In genomic region chr11:117824571-117825537, GRCh38 we compare ENCODE assay signal across 10 cellular contexts. TPM values are rescaled to one million over a fixed set of nuclear protein-coding genes. Genes with fewer than 3 reads are reported as not detected.
DNase-seq lines count a peak whose midpoint lies in the region; ATAC-seq and TF ChIP-seq lines count a peak whose summit lies in the region.
"Had no signal": no experiment of that assay in that cellular context is flagged by ENCODE, and none has a peak within 500 bp of the region (broad histone marks: within the 10 kb centered on the region; RNA-seq: fewer than 3 reads in every experiment).

FXYD2 (minus strand) TSS chr11:117824744; CDS start chr11:117824678, 66 bp downstream.

- no peaks in the 10 kb centered on the region for H3K36me3 ChIP-seq in mesendoderm (ENCODE audit: control insufficient read depth, insufficient read depth, low read length)
- H3K36me3 ChIP-seq in vagina: no peaks in the 10 kb centered on the region
- H3K36me3 ChIP-seq: cardiac muscle cell had no signal

- no peak within 1 kb of the TSS for H3K27ac Mint-ChIP-seq in chondrocyte (ENCODE audit: unreplicated experiment)

- no peak within 1 kb of the TSS for H3K9ac ChIP-seq in mesendoderm (ENCODE audit: low read length)

- no peak within 1 kb of the TSS for H3K4me3 Mint-ChIP-seq in chondrocyte (ENCODE audit: unreplicated experiment)

- no peak within 1 kb of the TSS for H2BK120ac ChIP-seq in mesendoderm (ENCODE audit: low read depth, low read length)

- H3K56ac ChIP-seq in mesendoderm (ENCODE audit: low read length): peak within 1 kb of the TSS; percentile 59

- H3K4ac ChIP-seq in mesendoderm (ENCODE audit: low read depth, low read length): peak within 1 kb of the TSS; percentile 7

- H3K36me3 Mint-ChIP-seq in chondrocyte (ENCODE audit: low read depth): no peaks in the 10 kb centered on the region

- TF ChIP-seq CTCF in chondrocyte (IDR thresholded peaks at IDR 0.05): no peak
- no peak for TF ChIP-seq CTCF in vagina (IDR thresholded peaks at IDR 0.05)

- no peaks in the 10 kb centered on the region for H3K79me1 ChIP-seq in mesendoderm (ENCODE audit: low read length)

- no peak within 1 kb of the TSS for H3K4me2 ChIP-seq in mesendoderm (ENCODE audit: low read length)

- no peak within 1 kb of the TSS for H4K8ac ChIP-seq in mesendoderm (ENCODE audit: low read depth, low read length)

- no peak within 1 kb of the TSS for H2BK15ac ChIP-seq in mesendoderm (replicated peaks; ENCODE audit: low read depth)

- no peaks in the 10 kb centered on the region for H3K9me3 ChIP-seq in vagina

- H3K4me3 ChIP-seq in mesendoderm (ENCODE audit: low read length): no peak within 1 kb of the TSS
- no peak within 1 kb of the TSS for H3K4me3 ChIP-seq in vagina
- H3K4me3 ChIP-seq: cardiac muscle cell had no signal

- no CpG with 5 or more reads among the region's 22 CpGs for WGBS in mesendoderm (ENCODE audit: extremely low coverage, insufficient coverage, low lambda C conversion rate)

- H3K23ac ChIP-seq in mesendoderm (ENCODE audit: low read length): peak within 1 kb of the TSS; percentile 19

- peak within 1 kb of the TSS; percentile 9 for H3K18ac ChIP-seq in mesendoderm (ENCODE audit: low read length)

- H3K79me2 ChIP-seq in mesendoderm (ENCODE audit: control insufficient read depth, insufficient read depth, low read length): no peaks in the 10 kb centered on the region

- H3K4me1 ChIP-seq in mesendoderm (ENCODE audit: control insufficient read depth, low read depth, low read length) (peaks cover 16% of the 10 kb centered on the region), vagina (peaks cover 44% of the 10 kb centered on the region)

- no peaks in the 10 kb centered on the region for H3K4me1 Mint-ChIP-seq in chondrocyte (ENCODE audit: low read depth)

- H3K27me3 Mint-ChIP-seq in chondrocyte (ENCODE audit: low read depth): no peaks in the 10 kb centered on the region

- H3K27me3 ChIP-seq in mesendoderm (ENCODE audit: insufficient read depth, low read length, poor library complexity) (no peaks in the 10 kb centered on the region), vagina (no peaks in the 10 kb centered on the region)
- H3K27me3 ChIP-seq: cardiac muscle cell had no signal

- intact Hi-C loops in vagina (cut with DNase I): no loop called here

- no peak within 1 kb of the TSS for H2BK5ac ChIP-seq in mesendoderm (ENCODE audit: low read length)

- DNase-seq in activated effector memory CD4-positive, alpha-beta T cell treated with anti-CD3 and anti-CD28 coated beads, Interleukin-2, amount 50 U/mL, for 16 hours: peak; percentile 58
- no peak for DNase-seq in activated effector memory CD4-positive, alpha-beta T cell treated with Interleukin-2 at 50 U/mL for 16 hours
- peak; percentile 52 for DNase-seq in chondrocyte (ENCODE audit: low spot score)
- DNase-seq in mesendoderm: no peak
- no peak for DNase-seq in vagina (ENCODE audit: extremely low spot score in 2 of 2)
- no peak for DNase-seq in GOT3 (lab: John Stamatoyannopoulos, UW)
- DNase-seq in iPS-NIHi11 (ENCODE audit: low spot score): no peak
- DNase-seq: COR-L47 had no signal

- no peak within 1 kb of the TSS for H4K5ac ChIP-seq in mesendoderm (ENCODE audit: low read length)

- H3K27ac ChIP-seq in mesendoderm (ENCODE audit: low read depth, low read length) (no peak within 1 kb of the TSS), vagina (peak within 1 kb of the TSS; percentile 82)
- H3K27ac ChIP-seq: cardiac muscle cell had no signal

- no peak within 1 kb of the TSS for H2AK5ac ChIP-seq in mesendoderm (ENCODE audit: low read length)

- ATAC-seq in GM18907 (IDR thresholded peaks at IDR 0.05; ENCODE audit: unreplicated experiment): no peak

- H3K9me3 Mint-ChIP-seq in chondrocyte (ENCODE audit: low read depth): no peaks in the 10 kb centered on the region

- TF ChIP-seq POLR2A in vagina (IDR thresholded peaks at IDR 0.05): no peak

RNA-seq across cellular contexts. Expression of gene FXYD2, which starts in this region (rescaled TPM):
- total RNA-seq in chondrocyte (not detected in 3 replicates), vagina (2.7 TPM)
- polyA plus RNA-seq in mesendoderm (2013, experiment 1 of 2): 0.95 TPM
- 1.1 TPM for polyA plus RNA-seq in mesendoderm (2013, experiment 2 of 2)

Comparison
In these comparisons a context has a peak if more than half of its experiments do, and no peak if none do; other contexts are left out.
1. Peak in DNase-seq in chondrocyte; RNA of the gene not detected or under 1 TPM.